ENCODE assay signal across 26 cellular contexts in genomic region chr7:8822595-8822994, GRCh38.
DNase-seq lines count a peak whose midpoint lies in the region; ATAC-seq, FAIRE-seq and TF ChIP-seq lines count a peak whose summit lies in the region.
"Had no signal": no experiment of that assay in that cellular context is flagged by ENCODE, and none has a peak within 500 bp of the region (broad histone marks: within the 10 kb centered on the region; RNA-seq: fewer than 3 reads in every experiment).

No MANE protein-coding gene starts in this region.

- no peaks in the 10 kb centered on the region for H3K27me3 ChIP-seq in liver (ENCODE audit: control insufficient read depth in 4 of 4, insufficient read depth in 4 of 4, low read length in 3 of 4)
- H3K27me3 ChIP-seq in HepG2 (ENCODE audit: control insufficient read depth in 1 of 2, insufficient read depth in 2 of 2, low read length in 2 of 2): no peaks in the 10 kb centered on the region
- H3K27me3 ChIP-seq in right lobe of liver: no peaks in the 10 kb centered on the region
- H3K27me3 ChIP-seq: BE2C, BLaER1 had no signal

- H3K36me3 ChIP-seq in liver (ENCODE audit: control insufficient read depth in 4 of 4, insufficient read depth in 3 of 4, low read depth in 1 of 4, low read length in 3 of 4) (no peaks in the 10 kb centered on the region), HepG2 (replicated peaks in 1 of 2; ENCODE audit: control insufficient read depth in 1 of 2, insufficient read depth in 2 of 2, low read length in 2 of 2) (no peaks in the 10 kb centered on the region), kidney (ENCODE audit: control insufficient read depth in 1 of 2, insufficient read depth in 2 of 2, low read length in 2 of 2) (no peaks in the 10 kb centered on the region), right lobe of liver (no peaks in the 10 kb centered on the region)
- H3K36me3 ChIP-seq: BE2C, BLaER1 had no signal

- H3K4me1 ChIP-seq in liver (ENCODE audit: control insufficient read depth in 4 of 4, insufficient read depth in 4 of 4, low read length in 3 of 4) (peaks cover 0 to 8% (median 6%) of the 10 kb centered on the region in 4 donors), HepG2 (ENCODE audit: insufficient read depth, low read length) (no peaks in the 10 kb centered on the region), kidney (ENCODE audit: control insufficient read depth in 1 of 2, insufficient read depth in 1 of 2, low read depth in 1 of 2, low read length in 2 of 2) (no peaks in the 10 kb centered on the region), right lobe of liver (peaks cover 0 to 8% (median 2%) of the 10 kb centered on the region in 4 donors)
- H3K4me1 ChIP-seq: BLaER1 had no signal

- no peak for FAIRE-seq in HepG2 (lab: Jason Lieb, UNC)
- FAIRE-seq in kidney (lab: Jason Lieb, UNC): peak; percentile 68
- FAIRE-seq: A204.1, GM12878, GM12892, GM18507, GM19239 had no signal

- 27% methylated on average over 2 of the region's 2 CpGs for WGBS in liver
- WGBS in HepG2 (ENCODE audit: low lambda C conversion rate): 0% methylated on average over 2 of the region's 2 CpGs
- 12% methylated on average over 2 of the region's 2 CpGs for WGBS in right lobe of liver (ENCODE audit: insufficient coverage, low coverage, low lambda C conversion rate, missing lambda C conversion rate)

- no peaks in the 10 kb centered on the region for H3K9me3 ChIP-seq in liver (ENCODE audit: control insufficient read depth in 4 of 4, low read length in 3 of 4)
- H3K9me3 ChIP-seq in HepG2 (ENCODE audit: low read length): peaks cover 83% of the 10 kb centered on the region
- H3K9me3 ChIP-seq in kidney (ENCODE audit: control insufficient read depth in 1 of 2, low read length in 2 of 2): no peaks in the 10 kb centered on the region
- no peaks in the 10 kb centered on the region for H3K9me3 ChIP-seq in right lobe of liver
- H3K9me3 ChIP-seq: BE2C, BLaER1 had no signal

- no peak for ATAC-seq in HepG2
- peak; percentile 49 to 74 (median 70) for ATAC-seq in right lobe of liver
- ATAC-seq in GM21367 (IDR thresholded peaks at IDR 0.05; ENCODE audit: unreplicated experiment): no peak
- ATAC-seq: GM12878 had no signal

- TF ChIP-seq RAD21 in liver (IDR thresholded peaks at IDR 0.05): peak; percentile 65 to 77
- TF ChIP-seq RAD21 in HepG2 (CRISPR knock-in tag; IDR thresholded peaks at IDR 0.05): no peak

- no peak overlapping the region for H3K4me2 ChIP-seq in HepG2 (ENCODE audit: low read depth, low read length)
- H3K4me2 ChIP-seq: BLaER1 had no signal

- no peaks in the 10 kb centered on the region for H4K20me1 ChIP-seq in HepG2 (ENCODE audit: insufficient read depth, low read length)
- H4K20me1 ChIP-seq: BLaER1 had no signal

- TF ChIP-seq POLR2A in HepG2 (IDR thresholded peaks at IDR 0.05; ENCODE audit: insufficient read depth in 1 of 2, low read depth in 2 of 2, low read length in 2 of 2): no peak
- no peak for TF ChIP-seq POLR2A in right lobe of liver (IDR thresholded peaks at IDR 0.05)

- H3K27ac ChIP-seq in liver (ENCODE audit: low read depth in 1 of 2, low read length in 2 of 2) (no peak overlapping the region), HepG2 (ENCODE audit: extremely low read length, insufficient read depth, low read length) (no peak overlapping the region), kidney (ENCODE audit: low read depth in 2 of 2, low read length in 2 of 2) (no peak overlapping the region), right lobe of liver (no peak overlapping the region)
- H3K27ac ChIP-seq: BLaER1 had no signal

- H3K79me2 ChIP-seq in HepG2 (ENCODE audit: insufficient read depth, low read length): no peaks in the 10 kb centered on the region

- DNase-seq in HepG2 (ENCODE audit: low spot score) (no peak), kidney (no peak), right lobe of liver (peak in 1 of 3 donors; percentile 55), T-helper 1 cell (no peak)
- DNase-seq: 8988T; ACHN; BE2C; C1 segment of cervical spinal cord; CD4-positive, alpha-beta memory T cell; CD4-positive, CD25-positive, alpha-beta regulatory T cell; CD8-positive, alpha-beta memory T cell; COR-L47; DMS 273 treated with DMSO at 0.1 percent for 48 hours; DMS153; DMS79; DND-41; EL; GDM1 had no signal

- TF ChIP-seq CTCF in liver (IDR thresholded peaks at IDR 0.05; ENCODE audit: low read depth, low read length, missing input control): peak; percentile 2
- no peak for TF ChIP-seq CTCF in HepG2 (CRISPR knock-in tag; IDR thresholded peaks at IDR 0.05)
- TF ChIP-seq CTCF in kidney (IDR thresholded peaks at IDR 0.05; ENCODE audit: borderline replicate concordance, extremely low read depth, insufficient read depth): no peak
- TF ChIP-seq CTCF in right lobe of liver (IDR thresholded peaks at IDR 0.05): peak in 3 of 4 donors; percentile 23 to 42 (median 42)

- POLR2A ChIA-PET in HepG2 (lab: Yijun Ruan, JAX): no interaction called here

- CTCF ChIA-PET in HepG2 (lab: Yijun Ruan, JAX; ENCODE audit: low intra/inter-chr PET ratio, low total read pairs): no interaction called here

- H3K4me3 ChIP-seq in liver (ENCODE audit: low read depth in 1 of 3, low read length in 3 of 3) (no peak overlapping the region), HepG2 (replicated peaks in 1 of 3; ENCODE audit: insufficient read depth in 1 of 3, low read depth in 2 of 3, low read length in 3 of 3) (no peak overlapping the region), kidney (ENCODE audit: low read length in 2 of 2) (no peak overlapping the region), right lobe of liver (no peak overlapping the region)
- H3K4me3 ChIP-seq: BLaER1, GM12878 had no signal

- no peak overlapping the region for H2AFZ ChIP-seq in HepG2 (ENCODE audit: low read length)

- intact Hi-C loops in HepG2 (cut with micrococcal nuclease; ENCODE audit: unreplicated experiment) (no loop called here), kidney (cut with DNase I) (no loop called here), right lobe of liver (cut with DNase I) (no loop called here)

- in situ Hi-C loops in HepG2 (cut with HindIII; ENCODE audit: extremely low pct_ligation_motif_present, low pct_unique_long_range_greater_than_20kb): no loop called here

- TF ChIP-seq EP300 in HepG2 (IDR thresholded peaks at IDR 0.05; ENCODE audit: low read depth in 2 of 2, low read length in 2 of 2): no peak
- no peak for TF ChIP-seq EP300 in HepG2 (CRISPR knock-in tag; IDR thresholded peaks at IDR 0.05; ENCODE audit: borderline replicate concordance)

- no TSS peak for BruUV-seq in HepG2 (replicated peaks; lab: Mats Ljungman, UMichigan)

- H3K9ac ChIP-seq in liver (ENCODE audit: low read depth in 1 of 2, low read length in 2 of 2) (no peak overlapping the region), HepG2 (ENCODE audit: insufficient read depth, low read depth, low read length) (no peak overlapping the region), kidney (ENCODE audit: low read length in 2 of 2) (no peak overlapping the region)
- H3K9ac ChIP-seq: BLaER1 had no signal

TF ChIP-seq in liver, 16 proteins besides CTCF, POLR2A, EP300 and RAD21 (continues in another document):
- TF ChIP-seq SP1 (IDR thresholded peaks at IDR 0.05): peak; percentile 65
- peak; percentile 75 to 93 for TF ChIP-seq HNF4A (conservative IDR thresholded peaks at IDR 0.05)
- TF ChIP-seq TAF1 (conservative IDR thresholded peaks at IDR 0.05): no peak
- no peak for TF ChIP-seq EGR1 (IDR thresholded peaks at IDR 0.05; ENCODE audit: low read depth in 2 of 2)
- peak; percentile 80 to 84 for TF ChIP-seq RXRA (IDR thresholded peaks at IDR 0.05)
- TF ChIP-seq HNF4G (IDR thresholded peaks at IDR 0.05): peak; percentile 72
- no peak for TF ChIP-seq YY1 (IDR thresholded peaks at IDR 0.05)
- TF ChIP-seq, protein P1, sequence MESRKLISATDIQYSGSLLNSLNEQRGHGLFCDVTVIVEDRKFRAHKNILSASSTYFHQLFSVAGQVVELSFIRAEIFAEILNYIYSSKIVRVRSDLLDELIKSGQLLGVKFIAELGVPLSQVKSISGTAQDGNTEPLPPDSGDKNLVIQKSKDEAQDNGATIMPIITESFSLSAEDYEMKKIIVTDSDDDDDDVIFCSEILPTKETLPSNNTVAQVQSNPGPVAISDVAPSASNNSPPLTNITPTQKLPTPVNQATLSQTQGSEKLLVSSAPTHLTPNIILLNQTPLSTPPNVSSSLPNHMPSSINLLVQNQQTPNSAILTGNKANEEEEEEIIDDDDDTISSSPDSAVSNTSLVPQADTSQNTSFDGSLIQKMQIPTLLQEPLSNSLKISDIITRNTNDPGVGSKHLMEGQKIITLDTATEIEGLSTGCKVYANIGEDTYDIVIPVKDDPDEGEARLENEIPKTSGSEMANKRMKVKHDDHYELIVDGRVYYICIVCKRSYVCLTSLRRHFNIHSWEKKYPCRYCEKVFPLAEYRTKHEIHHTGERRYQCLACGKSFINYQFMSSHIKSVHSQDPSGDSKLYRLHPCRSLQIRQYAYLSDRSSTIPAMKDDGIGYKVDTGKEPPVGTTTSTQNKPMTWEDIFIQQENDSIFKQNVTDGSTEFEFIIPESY (IDR thresholded peaks at IDR 0.05): no peak
- TF ChIP-seq GABPA (IDR thresholded peaks at IDR 0.05 in 1 of 2, conservative IDR thresholded peaks at IDR 0.05 in 1 of 2): no peak

TF ChIP-seq in HepG2, 621 proteins besides CTCF, POLR2A, EP300 and RAD21:
- TF ChIP-seq RORA (CRISPR knock-in tag; IDR thresholded peaks at IDR 0.05) (no peak), ZNF547 (CRISPR knock-in tag; IDR thresholded peaks at IDR 0.05) (no peak), ZNF232 (CRISPR knock-in tag; IDR thresholded peaks at IDR 0.05; ENCODE audit: borderline replicate concordance) (no peak), ZFP36L2 (CRISPR knock-in tag; IDR thresholded peaks at IDR 0.05) (no peak), ZNF496 (CRISPR knock-in tag; IDR thresholded peaks at IDR 0.05; ENCODE audit: insufficient replicate concordance) (no peak), FLYWCH1 (CRISPR knock-in tag; IDR thresholded peaks at IDR 0.05) (no peak), HOMEZ (CRISPR knock-in tag; IDR thresholded peaks at IDR 0.05; ENCODE audit: low read depth) (no peak)
- TF ChIP-seq, protein P2, sequence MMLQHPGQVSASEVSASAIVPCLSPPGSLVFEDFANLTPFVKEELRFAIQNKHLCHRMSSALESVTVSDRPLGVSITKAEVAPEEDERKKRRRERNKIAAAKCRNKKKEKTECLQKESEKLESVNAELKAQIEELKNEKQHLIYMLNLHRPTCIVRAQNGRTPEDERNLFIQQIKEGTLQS (CRISPR knock-in tag; IDR thresholded peaks at IDR 0.05): no peak

Comparison
In these comparisons a context has a peak if more than half of its experiments do, and no peak if none do; other contexts are left out.
1. CTCF ChIP-seq: peak in liver (single experiment) and right lobe of liver (3 of 4); none in HepG2 (single experiment) and kidney (single experiment).
2. ATAC-seq: peak in right lobe of liver (4 of 4); none in HepG2 (single experiment) and GM21367 (single experiment).